Comparison of ENCODE assay signal across 9 cellular contexts in the genomic region with DNA sequence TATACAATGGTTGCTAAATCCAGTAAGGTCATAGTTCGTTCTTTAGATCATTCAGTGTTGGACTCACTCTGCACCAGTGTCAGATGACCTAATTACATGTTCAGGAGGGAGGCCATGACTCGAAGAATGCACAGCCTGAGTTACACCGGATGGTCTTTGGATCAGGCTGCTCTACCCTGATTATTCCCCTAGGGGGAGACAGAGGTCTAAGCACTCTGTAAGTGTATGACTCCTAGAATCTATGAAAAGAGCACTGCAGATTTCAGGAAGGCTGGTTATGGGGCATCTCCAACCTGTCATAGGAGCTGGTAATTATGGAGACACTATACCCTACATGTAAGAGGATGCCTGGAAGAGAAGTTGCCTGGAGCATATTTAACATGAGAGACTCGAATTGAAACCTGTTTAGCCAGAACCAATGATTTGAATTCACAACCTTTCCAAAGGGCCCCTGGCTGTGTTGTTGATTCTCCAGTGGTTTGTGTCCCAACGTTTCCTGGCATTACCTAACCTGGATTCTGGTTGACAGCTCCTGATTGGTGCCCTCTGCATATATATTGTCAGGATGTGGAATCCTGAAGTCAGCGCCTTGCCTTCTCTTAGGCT. TPM values are rescaled to one million over a fixed set of nuclear protein-coding genes. Genes with fewer than 3 reads are reported as not detected.
A peak's percentile ranks its signal among the peaks of the same experiment; 100 is the strongest.
DNase-seq lines count a peak whose midpoint lies in the region; ATAC-seq, FAIRE-seq and TF ChIP-seq lines count a peak whose summit lies in the region.
"Had no signal": no experiment of that assay in that cellular context is flagged by ENCODE, and none has a peak within 500 bp of the region (broad histone marks: within the 10 kb centered on the region; RNA-seq: fewer than 3 reads in every experiment).

A gene with protein sequence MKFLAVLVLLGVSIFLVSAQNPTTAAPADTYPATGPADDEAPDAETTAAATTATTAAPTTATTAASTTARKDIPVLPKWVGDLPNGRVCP (plus strand): TSS at position 584 of the 606 bp plus-strand sequence. CDS start 67 bp downstream, outside the sequence.

- H2BK20ac ChIP-seq in H1 (ENCODE audit: low read length): no peak within 1 kb of the TSS

- no peak within 1 kb of the TSS for H3K4me3 ChIP-seq in H1 (ENCODE audit: extremely low read depth in 1 of 4, insufficient read depth in 2 of 4, low read depth in 3 of 4, low read length in 4 of 4)

- H3K27me3 ChIP-seq in H1 (replicated peaks in 1 of 4; ENCODE audit: control insufficient read depth in 3 of 4, extremely low read depth in 1 of 4, insufficient read depth in 3 of 4, low read length in 3 of 4): peaks cover 0 to 5% (median 1%) of the 10 kb centered on the region in 4 experiments; a peak in 4 of 7 replicates

- H3K9me3 Mint-ChIP-seq in natural killer cell: no peaks in the 10 kb centered on the region

- H2AK5ac ChIP-seq in H1 (ENCODE audit: low read depth, low read length): no peak within 1 kb of the TSS

- H3K4me1 Mint-ChIP-seq in natural killer cell: peaks cover 6 to 8% of the 10 kb centered on the region in 2 donors

- no peak within 1 kb of the TSS for H3K18ac ChIP-seq in H1 (ENCODE audit: extremely low read depth, low read length)

- peak; percentile 52 for DNase-seq in CMK (ENCODE audit: low read depth)
- DNase-seq in NCI-H526 treated with DMSO at 0.1 percent for 48 hours (lab: John Stamatoyannopoulos, UW): peak; percentile 31
- peak; percentile 69 to 72 for DNase-seq in activated CD4-positive, alpha-beta T cell treated with anti-CD3 and anti-CD28 coated beads, Interleukin-2, amount 50 U/mL, for 4 hours
- peak; percentile 49 to 86 for DNase-seq in H1 (ENCODE audit: low read depth in 1 of 2, low spot score in 2 of 2)
- peak; percentile 39 for DNase-seq in natural killer cell
- DNase-seq in stromal cell of bone marrow (ENCODE audit: low read depth): peak; percentile 31

- no peak within 1 kb of the TSS for H3K4me3 Mint-ChIP-seq in natural killer cell

- peak; percentile 35 to 87 (median 79) for TF ChIP-seq CTCF in H1 (IDR thresholded peaks at IDR 0.05; ENCODE audit: control extremely low read depth in 1 of 3, insufficient read depth in 1 of 3, low read depth in 1 of 3, low read length in 3 of 3)
- TF ChIP-seq CTCF in natural killer cell (IDR thresholded peaks at IDR 0.05): peak; percentile 96

- H4K91ac ChIP-seq in H1 (replicated peaks; ENCODE audit: insufficient read length, low read length): no peak within 1 kb of the TSS

- H2BK5ac ChIP-seq in H1 (ENCODE audit: low read depth, low read length): no peak within 1 kb of the TSS

- CTCF ChIA-PET in H1 (lab: Charles Lee; ENCODE audit: partially characterized antibody): interaction anchor here (0.7 to 4.8 kb wide), 20 partner anchors 9 to 852 kb away, joined by 3 to 46 read pairs (median 3); no protein-coding TSS in a partner anchor

- no peak within 1 kb of the TSS for H2AFZ ChIP-seq in H1 (ENCODE audit: low read length)

- H3K4me2 ChIP-seq in H1 (ENCODE audit: insufficient read depth in 1 of 2, low read depth in 2 of 2, low read length in 2 of 2): no peak within 1 kb of the TSS

- no peak within 1 kb of the TSS for H3K27ac ChIP-seq in H1 (ENCODE audit: low read depth, low read length)

- no peak for TF ChIP-seq POLR2A in H1 (IDR thresholded peaks at IDR 0.05; ENCODE audit: control extremely low read depth in 1 of 2, low read depth in 2 of 2, low read length in 2 of 2)

- FAIRE-seq in H1 (lab: Jason Lieb, UNC): peak; percentile 95

- no peaks in the 10 kb centered on the region for H3K9me3 ChIP-seq in H1 (ENCODE audit: insufficient read depth in 2 of 2, low read depth in 1 of 2, low read length in 1 of 2)

- no peak within 1 kb of the TSS for H2BK12ac ChIP-seq in H1 (ENCODE audit: low read depth, low read length)

- H2BK120ac ChIP-seq in H1 (replicated peaks; ENCODE audit: low read depth, low read length): no peak within 1 kb of the TSS

- H3K23ac ChIP-seq in H1 (ENCODE audit: insufficient read length): no peak within 1 kb of the TSS

- H3K27me3 Mint-ChIP-seq in natural killer cell (ENCODE audit: low read depth in 2 of 2): no peaks in the 10 kb centered on the region

- no peaks in the 10 kb centered on the region; the same call in 1 of the 2 replicates for H3K23me2 ChIP-seq in H1 (ENCODE audit: low read depth, low read length)

- ATAC-seq in GM19455 (IDR thresholded peaks at IDR 0.05; ENCODE audit: unreplicated experiment): peak; percentile 98
- ATAC-seq in HG03558 (IDR thresholded peaks at IDR 0.05; ENCODE audit: extremely low read depth, unreplicated experiment): peak; percentile 80
- ATAC-seq in natural killer cell: peak; percentile 98 to 100 (median 100)

- TF ChIP-seq RAD21 in H1 (IDR thresholded peaks at IDR 0.05 in 1 of 2, conservative IDR thresholded peaks at IDR 0.05 in 1 of 2; ENCODE audit: low read depth in 2 of 2, low read length in 2 of 2): peak; percentile 89 to 94

- H2BK15ac ChIP-seq in H1 (ENCODE audit: low read length): no peak within 1 kb of the TSS

- H3K4me1 ChIP-seq in H1 (replicated peaks in 1 of 4; ENCODE audit: control insufficient read depth in 3 of 4, insufficient read depth in 4 of 4, low read length in 3 of 4): peaks cover 0 to 7% (median 0%) of the 10 kb centered on the region in 4 experiments; a peak in 1 of 7 replicates

- peak within 1 kb of the TSS in 1 of 4 experiments; percentile 43; a peak in 1 of 7 replicates for H3K9ac ChIP-seq in H1 (replicated peaks in 1 of 4; ENCODE audit: extremely low read depth in 1 of 4, low read depth in 3 of 4, low read length in 3 of 4)

- no peak within 1 kb of the TSS for H4K5ac ChIP-seq in H1 (ENCODE audit: insufficient read length, low read depth, low read length)

- H3K79me2 ChIP-seq in H1 (ENCODE audit: control insufficient read depth in 1 of 2, insufficient read depth in 2 of 2, low read length in 2 of 2): no peaks in the 10 kb centered on the region

- whole genome bisulfite sequencing in H1 (ENCODE audit: extremely low coverage in 1 of 2, insufficient coverage in 1 of 2, insufficient read length in 1 of 2, insufficient replicate concordance in 2 of 2, low coverage in 1 of 2, low lambda C conversion rate in 2 of 2, missing lambda C conversion rate in 1 of 2), 2 experiments: 55% methylated on average over 6 of the region's 6 CpGs; no CpG with 5 or more reads in 1 of the 2 experiments

- intact Hi-C loops in natural killer cell (cut with micrococcal nuclease): loop anchor here (1.0 to 2.0 kb wide), 4 partner anchors 104 to 219 kb away; no protein-coding TSS in a partner anchor

- H3K27ac Mint-ChIP-seq in natural killer cell: peak within 1 kb of the TSS in 1 of 2 donors; percentile 21

- H3K14ac ChIP-seq in H1 (ENCODE audit: insufficient read length): no peak within 1 kb of the TSS

- no peak for TF ChIP-seq EP300 in H1 (IDR thresholded peaks at IDR 0.05; ENCODE audit: borderline replicate concordance in 1 of 2, low read depth in 2 of 2, low read length in 2 of 2)

- POLR2A ChIA-PET in H1 (lab: Charles Lee; ENCODE audit: partially characterized antibody): no interaction called here

- no peak within 1 kb of the TSS for H4K8ac ChIP-seq in H1 (ENCODE audit: extremely low read depth, insufficient read depth, low read length)

- H3K36me3 Mint-ChIP-seq in natural killer cell: no peaks in the 10 kb centered on the region

- no peak within 1 kb of the TSS for H3K4ac ChIP-seq in H1 (replicated peaks; ENCODE audit: insufficient read length, low read depth, low read length)

- H3K79me1 ChIP-seq in H1 (ENCODE audit: low read depth, low read length): no peaks in the 10 kb centered on the region

- no peaks in the 10 kb centered on the region for H4K20me1 ChIP-seq in H1 (replicated peaks in 1 of 2; ENCODE audit: control insufficient read depth in 1 of 2, insufficient read depth in 2 of 2, low read length in 2 of 2)

- H3K56ac ChIP-seq in H1 (replicated peaks; ENCODE audit: insufficient read length, low read depth, low read length): no peak within 1 kb of the TSS

- H3K36me3 ChIP-seq in H1 (ENCODE audit: control insufficient read depth in 2 of 4, insufficient read depth in 4 of 4, low read length in 3 of 4): no peaks in the 10 kb centered on the region

TF ChIP-seq in H1, 55 proteins besides CTCF, POLR2A, EP300 and RAD21:
- TF ChIP-seq NANOG (IDR thresholded peaks at IDR 0.05; ENCODE audit: insufficient read depth, low read depth, low read length, poor library complexity, severe bottlenecking): no peak
- 0 out of 2 replicates have a peak, but pooled peaks have one; percentile 47 for TF ChIP-seq YY1 (IDR thresholded peaks at IDR 0.05; ENCODE audit: low read depth, low read length)

RNA-seq across cellular contexts. Expression of the gene that starts here (rescaled TPM):
- not detected in 2 replicates for total RNA-seq in H1 (2021; fragmentation: NEBNext Ultra II Directional; extraction: Animal tissue kit (Norgen Biotek cat#: 25700))
- polyA plus RNA-seq in H1 (2011; rRNA removed): not detected in 2 replicates
- not detected for polyA plus RNA-seq in H1 (2011; cell fraction: cytosol; rRNA removed)
- polyA plus RNA-seq in H1 (2011; cell fraction: nucleus; rRNA removed): not detected
- not detected in 4 replicates for polyA plus RNA-seq in H1 (2012, experiment 1 of 2)
- not detected for polyA plus RNA-seq in H1 (2012, experiment 2 of 2)
- polyA plus RNA-seq in H1 (2013, experiment 1 of 2): not detected
- not detected for polyA plus RNA-seq in H1 (2013, experiment 2 of 2)
- polyA minus RNA-seq in H1 (2011; rRNA and poly(A)+ RNA removed): not detected in 2 replicates
- polyA minus RNA-seq in H1 (2011; cell fraction: cytosol; rRNA and poly(A)+ RNA removed): not detected
- not detected for polyA minus RNA-seq in H1 (2011; cell fraction: nucleus; rRNA and poly(A)+ RNA removed)
- total RNA-seq in natural killer cell: not detected
- total RNA-seq: activated CD8-positive, alpha-beta memory T cell treated with anti-CD3 and anti-CD28 coated beads for 36 hours had no signal

Comparison
In these comparisons a context has a peak if more than half of its experiments do, and no peak if none do; other contexts are left out.
1. Peak in DNase-seq in H1; RNA of the gene not detected or under 1 TPM.
2. Peak in DNase-seq and ATAC-seq in natural killer cell; RNA of the gene not detected or under 1 TPM.